1 cellular context compared by ENCODE assay signal in genomic region chr2:7552825-7553550, GRCh38.
TF ChIP-seq lines count a peak whose summit lies in the region.

No MANE protein-coding gene starts in this region.

TF ChIP-seq in H1, 55 proteins besides CTCF, POLR2A, EP300 and RAD21 (continued from another document):
- no peak for TF ChIP-seq NANOG (IDR thresholded peaks at IDR 0.05; ENCODE audit: insufficient read depth, low read depth, low read length, poor library complexity, severe bottlenecking)
- no peak for TF ChIP-seq SIX5 (IDR thresholded peaks at IDR 0.05; ENCODE audit: low read depth, low read length)
- no peak for TF ChIP-seq HDAC6 (IDR thresholded peaks at IDR 0.05; ENCODE audit: low read depth, low read length)
- no peak for TF ChIP-seq ASH2L (IDR thresholded peaks at IDR 0.05; ENCODE audit: low read length)
